27 cellular contexts compared by ENCODE assay signal in the genomic region with DNA sequence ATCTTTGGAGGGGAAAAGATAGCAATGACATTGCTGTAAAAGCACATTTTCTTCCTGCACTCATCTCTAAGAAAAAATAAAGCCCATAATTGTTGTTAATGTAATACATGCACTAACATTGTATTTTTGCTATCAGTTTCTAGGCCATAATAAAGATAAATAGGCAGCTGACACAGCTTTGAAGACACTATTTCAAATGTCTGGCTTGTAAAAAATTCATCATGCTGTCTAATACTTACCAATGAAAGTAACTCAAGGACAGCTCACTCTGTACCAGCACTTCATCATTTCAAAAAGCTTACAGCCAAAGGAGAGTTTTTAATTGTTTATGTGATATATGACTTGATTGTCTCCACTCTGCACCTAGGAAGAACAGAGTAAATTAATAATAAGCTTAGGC.
"Had no signal": no experiment of that assay in that cellular context is flagged by ENCODE, and none has a peak within 500 bp of the region (broad histone marks: within the 10 kb centered on the region; RNA-seq: fewer than 3 reads in every experiment).

No MANE protein-coding gene starts in this region.

- ATAC-seq: effector memory CD8-positive, alpha-beta T cell; esophagus mucosa; gastrocnemius medialis; heart right ventricle; left colon; left lung; left ventricle myocardium superior; lower lobe of right lung; naive thymus-derived CD4-positive, alpha-beta T cell had no signal

- H3K27me3 ChIP-seq: colonic mucosa, esophagus squamous epithelium, gastrocnemius medialis, heart right ventricle, left lung had no signal

- H3K9me3 ChIP-seq: colonic mucosa, esophagus squamous epithelium, gastrocnemius medialis, left lung, lower lobe of right lung had no signal

- FAIRE-seq: endometrium, kidney had no signal

- H3K27ac ChIP-seq: colonic mucosa, epithelial cell of prostate, esophagus squamous epithelium, gastrocnemius medialis, heart right ventricle, left lung, lower lobe of right lung had no signal

- DNase-seq: colonic mucosa; cortex of kidney; effector CD8-positive, alpha-beta T cell; effector memory CD8-positive, alpha-beta T cell; endodermal cell; erythroblast; esophagus squamous epithelium; foreskin fibroblast; foreskin melanocyte; gastrocnemius medialis; glutamatergic neuron; head of caudate nucleus; heart right ventricle; hypothalamus; immature natural killer cell; islet precursor cell; kidney; kidney glomerular epithelial cell; left colon; left lung; left ventricle myocardium superior; lower lobe of right lung; mesenchymal stem cell; naive thymus-derived CD4-positive, alpha-beta T cell had no signal

- H3K4me3 ChIP-seq: colonic mucosa, esophagus squamous epithelium, gastrocnemius medialis, heart right ventricle, left lung, lower lobe of right lung had no signal

- H3K36me3 ChIP-seq: colonic mucosa, esophagus squamous epithelium, gastrocnemius medialis, heart right ventricle, left lung, lower lobe of right lung had no signal

- H3K4me1 ChIP-seq: colonic mucosa, esophagus squamous epithelium, gastrocnemius medialis, heart right ventricle, left lung, lower lobe of right lung had no signal
